Comparison of ENCODE assay signal across 12 cellular contexts in the genomic region with DNA sequence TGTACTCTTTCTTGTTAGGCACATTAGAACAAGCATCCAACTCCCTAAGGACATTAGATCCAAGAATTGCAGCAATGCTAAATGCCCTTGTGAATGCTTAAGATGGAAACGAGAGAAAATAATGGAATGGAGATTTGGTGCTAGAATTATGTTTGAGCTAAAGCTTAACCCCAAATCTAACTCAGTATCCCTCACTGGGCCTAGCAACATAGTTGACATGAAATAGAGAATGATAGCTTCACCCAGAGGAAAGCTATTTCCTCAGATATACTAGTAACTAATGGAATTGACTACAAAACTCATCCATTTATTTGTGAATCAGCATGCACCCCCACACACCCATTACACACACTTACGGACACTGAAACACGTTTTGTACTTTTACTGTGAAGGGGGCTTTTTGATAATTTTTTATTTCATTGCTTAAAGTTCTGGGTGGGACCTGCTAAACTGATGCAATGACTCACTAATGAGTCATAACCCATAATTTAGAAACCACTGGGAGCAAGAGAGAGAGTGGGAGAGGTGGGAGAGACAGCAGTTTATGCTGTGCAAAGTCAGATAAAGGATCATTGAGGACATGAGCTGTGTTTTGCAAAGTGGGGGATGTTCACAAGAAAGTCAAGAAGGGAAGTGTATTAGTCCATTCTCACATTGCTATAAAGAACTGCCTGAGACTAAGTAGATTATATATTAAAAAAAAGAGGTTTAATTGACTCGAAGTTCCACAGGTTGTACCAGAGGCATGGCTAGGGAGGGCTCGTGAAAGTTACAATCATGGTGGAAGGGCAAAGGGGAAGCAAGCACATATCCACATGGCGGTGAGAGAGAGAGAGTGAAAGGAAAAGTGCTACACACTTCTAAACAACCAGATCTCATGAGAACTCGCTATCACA.
DNase-seq lines count a peak whose midpoint lies in the region; ATAC-seq, FAIRE-seq and TF ChIP-seq lines count a peak whose summit lies in the region.
"Had no signal": no experiment of that assay in that cellular context is flagged by ENCODE, and none has a peak within 500 bp of the region (broad histone marks: within the 10 kb centered on the region; RNA-seq: fewer than 3 reads in every experiment).

No MANE protein-coding gene starts in this region.

- no peaks in the 10 kb centered on the region for H3K9me3 ChIP-seq in H9 (ENCODE audit: control insufficient read depth, low read depth, low read length)
- no peaks in the 10 kb centered on the region for H3K9me3 ChIP-seq in OCI-LY7 (ENCODE audit: low read length)
- H3K9me3 ChIP-seq: ovary had no signal

- H4K20me1 ChIP-seq in H9 (ENCODE audit: control insufficient read depth, insufficient read depth, insufficient read length) (no peaks in the 10 kb centered on the region), OCI-LY7 (ENCODE audit: insufficient read depth, low read length) (no peaks in the 10 kb centered on the region)

- no peaks in the 10 kb centered on the region for H3K23me2 ChIP-seq in H9 (ENCODE audit: insufficient read length, low read depth, low read length, poor library complexity, severe bottlenecking)

- H3K27ac ChIP-seq in H9 (ENCODE audit: insufficient read length, low read depth, low read length) (no peak overlapping the region), OCI-LY7 (ENCODE audit: low read depth, low read length, poor library complexity, severe bottlenecking) (no peak overlapping the region)
- H3K27ac ChIP-seq: ovary had no signal

- no CpG with 5 or more reads among the region's 7 CpGs for WGBS in H9 (ENCODE audit: extremely low coverage, insufficient read length, low lambda C conversion rate)

- no peaks in the 10 kb centered on the region for H3K36me3 ChIP-seq in OCI-LY7 (ENCODE audit: insufficient read depth, low read length)
- H3K36me3 ChIP-seq: ovary had no signal

- peak; percentile 66 for DNase-seq in COLO829 (ENCODE audit: low spot score)
- DNase-seq in HTR-8/SVneo (ENCODE audit: insufficient read length, low spot score) = peak; percentile 21
- DNase-seq in inferior parietal cortex (ENCODE audit: extremely low spot score) = peak; percentile 28
- no peak for DNase-seq in H9
- no peak for DNase-seq in OCI-LY7 (ENCODE audit: low spot score)
- no peak for DNase-seq in HFFc6
- no peak for DNase-seq in frontal cortex (ENCODE audit: low spot score in 2 of 2)
- DNase-seq: DMS153, NCI-H1092, ovary had no signal

- H4K8ac ChIP-seq in H9 (replicated peaks; ENCODE audit: insufficient read length, low read depth, low read length) = no peak overlapping the region

- H2BK5ac ChIP-seq in H9 (ENCODE audit: insufficient read length, low read length) = no peak overlapping the region

- H3K4me1 ChIP-seq in H9 (ENCODE audit: insufficient read depth, low read length) (no peaks in the 10 kb centered on the region), OCI-LY7 (ENCODE audit: insufficient read depth, low read length, poor library complexity, severe bottlenecking) (no peaks in the 10 kb centered on the region)

- no peak overlapping the region for H3K9ac ChIP-seq in H9 (ENCODE audit: extremely low read depth, insufficient read length, low read length)

- FAIRE-seq in HTR-8/SVneo (lab: Jason Lieb, UNC) (no peak), frontal cortex (lab: Jason Lieb, UNC) (no peak)
- FAIRE-seq: TTC549 had no signal

- no peak overlapping the region for H3K18ac ChIP-seq in H9 (ENCODE audit: insufficient read length, low read depth, low read length)

- H3K23ac ChIP-seq in H9 (ENCODE audit: insufficient read length, low read depth, low read length) = no peak overlapping the region

- no peak overlapping the region for H2AK5ac ChIP-seq in H9 (ENCODE audit: insufficient read length, low read length)

- no peak overlapping the region for H2BK20ac ChIP-seq in H9 (ENCODE audit: low read depth, low read length, poor library complexity, severe bottlenecking)

- no peaks in the 10 kb centered on the region for H3K27me3 Mint-ChIP-seq in activated T-helper 17 cell treated with anti-CD3 and anti-CD28 coated beads, Interleukin-2, amount 50 U/mL, for 72 hours
- H3K27me3 Mint-ChIP-seq in H9 (ENCODE audit: low read depth) (peaks cover 3% of the 10 kb centered on the region), HFFc6 (ENCODE audit: insufficient read depth) (peaks cover 1% of the 10 kb centered on the region; the same call in 1 of the 2 replicates)

- H3T11ph ChIP-seq in H9 (ENCODE audit: low read length) = no peak overlapping the region

- H3K36me3 Mint-ChIP-seq in activated T-helper 17 cell treated with anti-CD3 and anti-CD28 coated beads, Interleukin-2, amount 50 U/mL, for 72 hours (ENCODE audit: low read depth) = no peaks in the 10 kb centered on the region
- H3K36me3 Mint-ChIP-seq in H9 (ENCODE audit: insufficient read depth in 1 of 3, low read depth in 3 of 3) = peaks cover 0 to 3% (median 0%) of the 10 kb centered on the region in 3 experiments; a peak in 2 of 7 replicates
- peaks cover 5% of the 10 kb centered on the region; the same call in 1 of the 2 replicates for H3K36me3 Mint-ChIP-seq in HFFc6 (ENCODE audit: low read depth)

- H3K14ac ChIP-seq in H9 (ENCODE audit: insufficient read depth, low read length) = no peak overlapping the region

- intact Hi-C loops in OCI-LY7 (cut with micrococcal nuclease; ENCODE audit: unreplicated experiment) = no loop called here

- TF ChIP-seq CTCF in H9 (conservative IDR thresholded peaks at IDR 0.05) (no peak), OCI-LY7 (conservative IDR thresholded peaks at IDR 0.05; ENCODE audit: low read length) (no peak), HFFc6 (IDR thresholded peaks at IDR 0.05) (no peak)

- no peak overlapping the region for H3K56ac ChIP-seq in H9 (ENCODE audit: insufficient read length, low read depth, low read length)

- no peak overlapping the region for H3K4me2 ChIP-seq in H9 (ENCODE audit: insufficient read depth, insufficient read length, low read length)
- no peak overlapping the region for H3K4me2 ChIP-seq in OCI-LY7 (ENCODE audit: low read length)

- no peak overlapping the region for H3K4me3 ChIP-seq in OCI-LY7 (ENCODE audit: low read depth, low read length, poor library complexity, severe bottlenecking)
- H3K4me3 ChIP-seq: ovary had no signal

- no peaks in the 10 kb centered on the region for H3K79me1 ChIP-seq in H9 (ENCODE audit: insufficient read depth, low read depth, low read length, poor library complexity, severe bottlenecking)

- peak overlapping the region; percentile 15 for H3K27ac Mint-ChIP-seq in activated T-helper 17 cell treated with anti-CD3 and anti-CD28 coated beads, Interleukin-2, amount 50 U/mL, for 72 hours
- H3K27ac Mint-ChIP-seq in H9 (no peak overlapping the region), HFFc6 (no peak overlapping the region)

- peaks cover 5% of the 10 kb centered on the region for H3K9me3 Mint-ChIP-seq in activated T-helper 17 cell treated with anti-CD3 and anti-CD28 coated beads, Interleukin-2, amount 50 U/mL, for 72 hours
- H3K9me3 Mint-ChIP-seq in H9 (peaks cover 0 to 3% of the 10 kb centered on the region in 2 experiments; a peak in 2 of 5 replicates), HFFc6 (peaks cover 22% of the 10 kb centered on the region)

- peaks cover 24% of the 10 kb centered on the region for H3K4me1 Mint-ChIP-seq in activated T-helper 17 cell treated with anti-CD3 and anti-CD28 coated beads, Interleukin-2, amount 50 U/mL, for 72 hours
- H3K4me1 Mint-ChIP-seq in H9 (peaks cover 0 to 4% of the 10 kb centered on the region in 2 experiments; a peak in 1 of 4 replicates), HFFc6 (ENCODE audit: low read depth) (no peaks in the 10 kb centered on the region)

- H2BK15ac ChIP-seq in H9 (ENCODE audit: low read depth, low read length) = no peak overlapping the region

- H3K4ac ChIP-seq in H9 (ENCODE audit: low read depth, low read length) = no peak overlapping the region

- CTCF ChIA-PET in OCI-LY7 (lab: Charles Lee; ENCODE audit: unreplicated experiment) = no interaction called here

- POLR2A ChIA-PET in OCI-LY7 (lab: Charles Lee) = no interaction called here

- ATAC-seq in activated T-helper 17 cell treated with anti-CD3 and anti-CD28 coated beads, Interleukin-2, amount 50 U/mL, for 72 hours (replicated peaks) = peak; percentile 56

- no peak overlapping the region for H2AFZ ChIP-seq in H9 (ENCODE audit: low read length)
- H2AFZ ChIP-seq in OCI-LY7 (ENCODE audit: low read length) = no peak overlapping the region

- no TSS peak for BruUV-seq in OCI-LY7 (replicated peaks; lab: Mats Ljungman, UMichigan)

- no peak overlapping the region for H4K91ac ChIP-seq in H9 (ENCODE audit: insufficient read length, low read depth, low read length)

- H2BK120ac ChIP-seq in H9 (ENCODE audit: low read depth, low read length, poor library complexity, severe bottlenecking) = no peak overlapping the region

- no peaks in the 10 kb centered on the region for H3K27me3 ChIP-seq in H9 (ENCODE audit: insufficient read depth, low read length)
- H3K27me3 ChIP-seq: ovary had no signal

- H4K5ac ChIP-seq in H9 (ENCODE audit: insufficient read length, low read depth, low read length) = no peak overlapping the region

- no peaks in the 10 kb centered on the region for H3K9me2 ChIP-seq in OCI-LY7 (ENCODE audit: insufficient read depth, low read length)

- peak overlapping the region; percentile 12 for H3K4me3 Mint-ChIP-seq in activated T-helper 17 cell treated with anti-CD3 and anti-CD28 coated beads, Interleukin-2, amount 50 U/mL, for 72 hours
- H3K4me3 Mint-ChIP-seq in H9 (no peak overlapping the region), HFFc6 (no peak overlapping the region)

- no peak overlapping the region for H2BK12ac ChIP-seq in H9 (ENCODE audit: insufficient read length, low read depth, low read length)

- no peaks in the 10 kb centered on the region for H3K79me2 ChIP-seq in H9 (ENCODE audit: insufficient read depth, low read length)
- no peaks in the 10 kb centered on the region for H3K79me2 ChIP-seq in OCI-LY7 (ENCODE audit: insufficient read depth, low read depth, low read length)

Comparison
In these comparisons a context has a peak if more than half of its experiments do, and no peak if none do; other contexts are left out.
1. DNase-seq: peak in COLO829 (single experiment), HTR-8/SVneo (single experiment) and inferior parietal cortex (single experiment); none in H9 (single experiment), OCI-LY7 (single experiment), HFFc6 (single experiment) and frontal cortex (0 of 2).